In genomic region chr16:47533744-47534292, GRCh38 we compare ENCODE assay signal across 16 cellular contexts.
A peak's percentile ranks its signal among the peaks of the same experiment; 100 is the strongest.
DNase-seq lines count a peak whose midpoint lies in the region; ATAC-seq and TF ChIP-seq lines count a peak whose summit lies in the region.
"Had no signal": no experiment of that assay in that cellular context is flagged by ENCODE, and none has a peak within 500 bp of the region (broad histone marks: within the 10 kb centered on the region; RNA-seq: fewer than 3 reads in every experiment).

No MANE protein-coding gene starts in this region.

- H3K4me2 ChIP-seq in Karpas-422 (ENCODE audit: low read depth, low read length, poor library complexity, severe bottlenecking): no peak overlapping the region
- H3K4me2 ChIP-seq: GM23338 had no signal

- 0 out of 2 replicates have a peak, but pooled peaks cover 2% of the 10 kb centered on the region for H3K4me1 ChIP-seq in Karpas-422 (ENCODE audit: low read length)
- H3K4me1 ChIP-seq in upper lobe of left lung: no peaks in the 10 kb centered on the region
- H3K4me1 ChIP-seq in gastroesophageal sphincter: no peaks in the 10 kb centered on the region

- H3K27ac ChIP-seq in Karpas-422 (ENCODE audit: low read length) (no peak overlapping the region), upper lobe of left lung (no peak overlapping the region), gastroesophageal sphincter (no peak overlapping the region)

- 95 to 100% methylated on average over 2 to 8 of the region's 8 CpGs for WGBS in upper lobe of left lung, 2 donors
- WGBS in gastroesophageal sphincter (ENCODE audit: low coverage in 1 of 2), 2 donors: no CpG with 5 or more reads among the region's 8 CpGs

- TF ChIP-seq EP300 in upper lobe of left lung (IDR thresholded peaks at IDR 0.05): no peak
- TF ChIP-seq EP300 in gastroesophageal sphincter (IDR thresholded peaks at IDR 0.05): no peak

- H3K36me3 ChIP-seq in Karpas-422 (ENCODE audit: insufficient read depth, low read length) (no peaks in the 10 kb centered on the region), upper lobe of left lung (peaks cover 0 to 11% (median 2%) of the 10 kb centered on the region in 4 donors), gastroesophageal sphincter (peaks cover 0 to 28% of the 10 kb centered on the region in 2 donors)
- H3K36me3 ChIP-seq: HAP-1 had no signal

- no peak overlapping the region for H2AFZ ChIP-seq in Karpas-422 (ENCODE audit: low read length)
- H2AFZ ChIP-seq: GM23338 had no signal

- H4K20me1 ChIP-seq in Karpas-422 (ENCODE audit: insufficient read depth, low read depth, low read length): no peaks in the 10 kb centered on the region

- TF ChIP-seq CTCF in upper lobe of left lung (IDR thresholded peaks at IDR 0.05): no peak
- TF ChIP-seq CTCF in gastroesophageal sphincter (IDR thresholded peaks at IDR 0.05): no peak

- H3K9me3 ChIP-seq in Karpas-422 (ENCODE audit: low read length): no peaks in the 10 kb centered on the region
- peaks cover 0 to 2% (median 0%) of the 10 kb centered on the region in 4 donors for H3K9me3 ChIP-seq in upper lobe of left lung
- no peaks in the 10 kb centered on the region for H3K9me3 ChIP-seq in gastroesophageal sphincter
- H3K9me3 ChIP-seq: HAP-1 had no signal

- DNase-seq in Karpas-422: peak; percentile 32
- peak; percentile 6 for DNase-seq in myocyte (ENCODE audit: low read depth)
- no peak for DNase-seq in upper lobe of left lung
- no peak for DNase-seq in RPMI8226
- DNase-seq in medulla oblongata (ENCODE audit: extremely low spot score): no peak
- DNase-seq: C1 segment of cervical spinal cord, Calu3, COR-L47, DMS153, EL, GDM1, HFFc6 had no signal

- H3K27me3 ChIP-seq in Karpas-422 (ENCODE audit: low read length) (no peaks in the 10 kb centered on the region), upper lobe of left lung (no peaks in the 10 kb centered on the region), gastroesophageal sphincter (no peaks in the 10 kb centered on the region)

- TF ChIP-seq POLR2A in upper lobe of left lung (IDR thresholded peaks at IDR 0.05) (no peak), gastroesophageal sphincter (IDR thresholded peaks at IDR 0.05) (no peak)

- H3K9me2 ChIP-seq in Karpas-422 (replicated peaks; ENCODE audit: insufficient read depth, low read length): no peaks in the 10 kb centered on the region

- no peak overlapping the region for H3K9ac ChIP-seq in Karpas-422 (ENCODE audit: low read length)

- ATAC-seq in upper lobe of left lung (ENCODE audit: low FRiP score in 2 of 2): peak; percentile 12 to 26
- ATAC-seq in gastroesophageal sphincter: no peak
- ATAC-seq: GM12878, GM23338 had no signal

- no peaks in the 10 kb centered on the region for H3K79me2 ChIP-seq in Karpas-422 (ENCODE audit: low read length)

- H3K4me3 ChIP-seq in Karpas-422 (ENCODE audit: low read length): no peak overlapping the region
- H3K4me3 ChIP-seq in upper lobe of left lung: no peak overlapping the region
- no peak overlapping the region for H3K4me3 ChIP-seq in gastroesophageal sphincter
- H3K4me3 ChIP-seq: GM12878, GM23338, HAP-1 had no signal

Comparison
In these comparisons a context has a peak if more than half of its experiments do, and no peak if none do; other contexts are left out.
1. DNase-seq: peak in Karpas-422 (single experiment) and myocyte (single experiment); none in upper lobe of left lung (0 of 2), RPMI8226 (single experiment) and medulla oblongata (single experiment).